8 cellular contexts compared by ENCODE assay signal in the genomic region with DNA sequence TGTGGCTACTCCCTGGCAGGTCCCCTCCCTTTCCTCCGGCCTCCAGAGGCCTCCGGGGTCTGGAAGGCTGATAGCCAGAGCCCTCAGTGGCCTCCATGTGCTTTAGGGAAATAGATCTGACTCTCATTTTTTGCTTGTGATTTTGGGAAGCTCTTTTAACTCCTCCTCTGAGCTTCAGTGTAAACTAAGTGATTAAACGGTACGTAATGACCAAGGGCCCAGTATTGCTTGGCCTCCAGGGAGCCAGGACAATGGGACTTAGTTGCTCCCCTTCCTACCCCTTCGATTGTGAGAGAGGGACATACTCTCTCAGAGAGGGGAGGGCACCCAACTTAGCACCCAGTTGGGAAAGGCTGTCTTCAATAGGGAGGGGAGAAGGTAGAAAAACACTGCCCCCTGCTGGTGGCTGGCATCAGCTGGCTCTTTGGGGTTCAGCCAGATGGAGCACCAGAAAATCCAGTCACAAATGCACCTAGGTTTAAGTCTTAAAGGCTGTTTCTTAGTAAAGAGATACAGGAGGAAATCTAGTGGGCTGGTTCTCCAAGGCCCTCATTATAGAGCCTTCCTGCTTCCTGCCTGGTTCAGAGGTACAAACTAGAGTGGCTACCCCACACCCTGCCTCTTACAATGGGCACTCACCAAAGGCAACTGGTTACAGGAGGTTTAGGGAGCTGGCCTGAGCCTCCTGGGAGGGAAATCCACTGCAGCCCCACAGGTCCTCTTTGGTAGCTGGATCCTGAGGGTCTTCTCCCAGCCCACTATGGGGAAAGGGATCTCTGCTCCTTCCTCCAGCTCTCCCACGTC. TPM values are rescaled to one million over a fixed set of nuclear protein-coding genes. Genes with fewer than 3 reads are reported as not detected.
DNase-seq lines count a peak whose midpoint lies in the region; ATAC-seq and TF ChIP-seq lines count a peak whose summit lies in the region.

No MANE protein-coding gene starts in this region.

- DNase-seq in NCI-H2029 treated with DMSO at 0.1 percent for 48 hours (lab: John Stamatoyannopoulos, UW) (peak; percentile 51), NCI-H2029 (lab: John Stamatoyannopoulos, UW) (no peak), NCI-H2107 (lab: John Stamatoyannopoulos, UW) (peak; percentile 52), WTC11 (ENCODE audit: low spot score) (peak; percentile 84), T47D (ENCODE audit: low read depth in 1 of 2, low spot score in 1 of 2) (peak; percentile 60 to 84), inferior parietal cortex (ENCODE audit: extremely low spot score) (peak; percentile 87)
- DNase-seq in stimulated activated CD4-positive, alpha-beta T cell treated with anti-CD3 and anti-CD28 coated beads, Interleukin-1b, Interleukin-23, amount 100 ng/mL, for 4 hours (ENCODE audit: low read depth in 2 of 2) = peak; percentile 79 to 91

- TF ChIP-seq CTCF in WTC11 (IDR thresholded peaks at IDR 0.05) = peak; percentile 90

- peak overlapping the region; percentile 79 for H3K27ac Mint-ChIP-seq in WTC11

- no peaks in the 10 kb centered on the region for H3K27me3 Mint-ChIP-seq in WTC11 (ENCODE audit: low read depth)

- no peaks in the 10 kb centered on the region for H3K9me3 Mint-ChIP-seq in WTC11

- in situ Hi-C loops in T47D (cut with HindIII; ENCODE audit: low pct_unique_long_range_greater_than_20kb, low sequenced_read_pairs) = no loop called here

- H3K36me3 Mint-ChIP-seq in WTC11 = no peaks in the 10 kb centered on the region

- no peak overlapping the region for H3K4me3 Mint-ChIP-seq in WTC11

- POLR2A ChIA-PET in WTC11 (lab: Charles Lee) = no interaction called here

- peaks cover 4% of the 10 kb centered on the region for H3K4me1 Mint-ChIP-seq in WTC11

- CTCF ChIA-PET in WTC11 (lab: Charles Lee) = interaction anchor here (0.6 to 7.8 kb wide), 42 partner anchors 8 to 665 kb away, joined by 3 to 126 read pairs (median 7); a partner anchor contains a TSS

- ATAC-seq in WTC11 (peak; percentile 84), GM19463 (IDR thresholded peaks at IDR 0.05; ENCODE audit: unreplicated experiment) (no peak)

TF ChIP-seq in WTC11, 78 proteins besides CTCF, POLR2A, EP300 and RAD21:
- TF ChIP-seq ZNF263 (CRISPR knock-in tag; IDR thresholded peaks at IDR 0.05; ENCODE audit: low read depth) (no peak), ATF1 (CRISPR knock-in tag; IDR thresholded peaks at IDR 0.05) (no peak), JAZF1 (CRISPR knock-in tag; IDR thresholded peaks at IDR 0.05) (no peak), MXD4 (CRISPR knock-in tag; IDR thresholded peaks at IDR 0.05; ENCODE audit: borderline replicate concordance) (no peak), ZNF232 (CRISPR knock-in tag; IDR thresholded peaks at IDR 0.05) (no peak), NFYB (CRISPR knock-in tag; conservative IDR thresholded peaks at IDR 0.05; ENCODE audit: low read depth) (no peak), ELF4 (CRISPR knock-in tag; IDR thresholded peaks at IDR 0.05; ENCODE audit: low read depth) (no peak), ZNF423 (CRISPR knock-in tag; IDR thresholded peaks at IDR 0.05) (no peak), ZNF219 (CRISPR knock-in tag; IDR thresholded peaks at IDR 0.05; ENCODE audit: borderline replicate concordance) (no peak), ZNF396 (CRISPR knock-in tag; IDR thresholded peaks at IDR 0.05; ENCODE audit: borderline replicate concordance) (no peak), TEAD4 (CRISPR knock-in tag; IDR thresholded peaks at IDR 0.05) (no peak)
- TF ChIP-seq, protein P1, sequence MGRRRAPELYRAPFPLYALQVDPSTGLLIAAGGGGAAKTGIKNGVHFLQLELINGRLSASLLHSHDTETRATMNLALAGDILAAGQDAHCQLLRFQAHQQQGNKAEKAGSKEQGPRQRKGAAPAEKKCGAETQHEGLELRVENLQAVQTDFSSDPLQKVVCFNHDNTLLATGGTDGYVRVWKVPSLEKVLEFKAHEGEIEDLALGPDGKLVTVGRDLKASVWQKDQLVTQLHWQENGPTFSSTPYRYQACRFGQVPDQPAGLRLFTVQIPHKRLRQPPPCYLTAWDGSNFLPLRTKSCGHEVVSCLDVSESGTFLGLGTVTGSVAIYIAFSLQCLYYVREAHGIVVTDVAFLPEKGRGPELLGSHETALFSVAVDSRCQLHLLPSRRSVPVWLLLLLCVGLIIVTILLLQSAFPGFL (CRISPR knock-in tag; IDR thresholded peaks at IDR 0.05; ENCODE audit: borderline replicate concordance) = no peak
- TF ChIP-seq, protein P2, sequence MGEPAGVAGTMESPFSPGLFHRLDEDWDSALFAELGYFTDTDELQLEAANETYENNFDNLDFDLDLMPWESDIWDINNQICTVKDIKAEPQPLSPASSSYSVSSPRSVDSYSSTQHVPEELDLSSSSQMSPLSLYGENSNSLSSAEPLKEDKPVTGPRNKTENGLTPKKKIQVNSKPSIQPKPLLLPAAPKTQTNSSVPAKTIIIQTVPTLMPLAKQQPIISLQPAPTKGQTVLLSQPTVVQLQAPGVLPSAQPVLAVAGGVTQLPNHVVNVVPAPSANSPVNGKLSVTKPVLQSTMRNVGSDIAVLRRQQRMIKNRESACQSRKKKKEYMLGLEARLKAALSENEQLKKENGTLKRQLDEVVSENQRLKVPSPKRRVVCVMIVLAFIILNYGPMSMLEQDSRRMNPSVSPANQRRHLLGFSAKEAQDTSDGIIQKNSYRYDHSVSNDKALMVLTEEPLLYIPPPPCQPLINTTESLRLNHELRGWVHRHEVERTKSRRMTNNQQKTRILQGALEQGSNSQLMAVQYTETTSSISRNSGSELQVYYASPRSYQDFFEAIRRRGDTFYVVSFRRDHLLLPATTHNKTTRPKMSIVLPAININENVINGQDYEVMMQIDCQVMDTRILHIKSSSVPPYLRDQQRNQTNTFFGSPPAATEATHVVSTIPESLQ (CRISPR knock-in tag; IDR thresholded peaks at IDR 0.05) = no peak
- TF ChIP-seq, protein P3, sequence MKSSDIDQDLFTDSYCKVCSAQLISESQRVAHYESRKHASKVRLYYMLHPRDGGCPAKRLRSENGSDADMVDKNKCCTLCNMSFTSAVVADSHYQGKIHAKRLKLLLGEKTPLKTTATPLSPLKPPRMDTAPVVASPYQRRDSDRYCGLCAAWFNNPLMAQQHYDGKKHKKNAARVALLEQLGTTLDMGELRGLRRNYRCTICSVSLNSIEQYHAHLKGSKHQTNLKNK (CRISPR knock-in tag; IDR thresholded peaks at IDR 0.05) = no peak
- TF ChIP-seq, protein P4, sequence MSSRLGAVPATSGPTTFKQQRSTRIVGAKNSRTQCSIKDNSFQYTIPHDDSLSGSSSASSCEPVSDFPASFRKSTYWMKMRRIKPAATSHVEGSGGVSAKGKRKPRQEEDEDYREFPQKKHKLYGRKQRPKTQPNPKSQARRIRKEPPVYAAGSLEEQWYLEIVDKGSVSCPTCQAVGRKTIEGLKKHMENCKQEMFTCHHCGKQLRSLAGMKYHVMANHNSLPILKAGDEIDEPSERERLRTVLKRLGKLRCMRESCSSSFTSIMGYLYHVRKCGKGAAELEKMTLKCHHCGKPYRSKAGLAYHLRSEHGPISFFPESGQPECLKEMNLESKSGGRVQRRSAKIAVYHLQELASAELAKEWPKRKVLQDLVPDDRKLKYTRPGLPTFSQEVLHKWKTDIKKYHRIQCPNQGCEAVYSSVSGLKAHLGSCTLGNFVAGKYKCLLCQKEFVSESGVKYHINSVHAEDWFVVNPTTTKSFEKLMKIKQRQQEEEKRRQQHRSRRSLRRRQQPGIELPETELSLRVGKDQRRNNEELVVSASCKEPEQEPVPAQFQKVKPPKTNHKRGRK (CRISPR knock-in tag; IDR thresholded peaks at IDR 0.05; ENCODE audit: borderline replicate concordance) = no peak
TF ChIP-seq in WTC11: peak in this region for 0.

RNA-seq across cellular contexts. Expression of a gene that starts 28.6 kb away (rescaled TPM):
- total RNA-seq in WTC11 (2021) = 35.7 to 36.8 TPM (median 35.9 TPM) in 3 replicates

RNA-seq across cellular contexts. Expression of a gene that starts 51.7 kb away (rescaled TPM):
- 6.7 to 7.8 TPM (median 6.7 TPM) in 3 replicates for total RNA-seq in WTC11 (2021)
